ENCODE assay signal across 8 cellular contexts in the genomic region with DNA sequence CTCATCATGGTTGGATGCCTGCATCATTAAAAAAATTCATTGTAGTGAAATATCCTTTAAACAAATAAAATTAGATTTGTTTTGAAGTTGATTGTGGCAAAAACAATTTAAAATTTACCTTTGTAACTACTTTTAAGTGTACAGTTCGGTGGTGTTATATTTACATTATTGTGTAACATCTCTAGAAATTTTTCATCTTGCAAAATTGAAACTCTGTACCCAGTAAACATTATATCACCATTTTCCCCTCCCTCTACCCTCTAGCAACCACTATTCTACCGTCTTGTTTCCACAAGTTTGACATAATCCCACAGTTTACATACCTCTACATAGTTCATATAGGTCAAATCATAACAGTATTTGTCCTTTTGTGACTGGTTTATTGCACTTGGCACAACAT.
"Had no signal": no experiment of that assay in that cellular context is flagged by ENCODE, and none has a peak within 500 bp of the region (broad histone marks: within the 10 kb centered on the region; RNA-seq: fewer than 3 reads in every experiment).

No MANE protein-coding gene starts in this region.

- H3K27ac Mint-ChIP-seq: HFFc6 had no signal

- H3K4me3 Mint-ChIP-seq: HFFc6 had no signal

- H3K4me3 ChIP-seq: GM23248, HAP-1 had no signal

- H2AFZ ChIP-seq: GM23248 had no signal

- H3K9me3 Mint-ChIP-seq: HFFc6 had no signal

- H3K9me3 ChIP-seq: HAP-1 had no signal

- FAIRE-seq: HTR-8/SVneo had no signal

- H3K27ac ChIP-seq: GM23248 had no signal

- DNase-seq: GM23248, GOT3, H7, HFFc6, KBM-7 had no signal

- H3K9ac ChIP-seq: GM23248 had no signal

- ATAC-seq: HCT116 had no signal
